Comparison of ENCODE assay signal across 17 cellular contexts in the genomic region with DNA sequence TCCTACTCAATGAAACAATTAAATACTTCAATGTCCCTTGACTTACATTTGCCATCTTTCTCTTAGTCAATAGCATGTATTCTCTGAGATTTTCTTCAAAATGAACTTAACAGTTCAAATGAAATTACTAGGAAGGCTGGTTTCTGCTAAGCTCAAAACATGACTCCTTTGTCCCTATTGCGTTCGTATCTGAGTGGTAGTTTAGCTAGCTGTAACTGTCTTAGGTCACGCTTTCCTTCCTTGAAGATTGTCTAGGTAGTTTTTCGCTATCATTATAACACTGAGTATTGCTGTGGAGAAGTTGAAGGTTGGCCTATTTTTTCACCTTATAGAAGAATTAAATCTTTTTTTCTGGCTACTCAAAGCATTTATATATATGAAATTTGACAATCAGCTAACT.
A peak's percentile ranks its signal among the peaks of the same experiment; 100 is the strongest.
DNase-seq lines count a peak whose midpoint lies in the region; ATAC-seq and TF ChIP-seq lines count a peak whose summit lies in the region.
"Had no signal": no experiment of that assay in that cellular context is flagged by ENCODE, and none has a peak within 500 bp of the region (broad histone marks: within the 10 kb centered on the region; RNA-seq: fewer than 3 reads in every experiment).

No MANE protein-coding gene starts in this region.

- no peaks in the 10 kb centered on the region for H3K79me2 ChIP-seq in ACC112 (ENCODE audit: control insufficient read depth, insufficient read depth, low read length, unreplicated experiment)

- no peaks in the 10 kb centered on the region for H3K4me1 ChIP-seq in ACC112 (ENCODE audit: control insufficient read depth, insufficient read depth, low read length, unreplicated experiment)
- H3K4me1 ChIP-seq in colonic mucosa, result no peaks in the 10 kb centered on the region

- H3K27ac ChIP-seq in ACC112 (ENCODE audit: low read depth, low read length) (no peak overlapping the region), colonic mucosa (no peak overlapping the region)
- H3K27ac ChIP-seq: SK-N-MC had no signal

- no peaks in the 10 kb centered on the region for H3K36me3 ChIP-seq in ACC112 (ENCODE audit: insufficient read depth, low read length)
- no peaks in the 10 kb centered on the region for H3K36me3 ChIP-seq in colonic mucosa
- H3K36me3 ChIP-seq: BE2C had no signal

- no peaks in the 10 kb centered on the region for H3K9me3 ChIP-seq in colonic mucosa

- no peak overlapping the region for H3K9ac ChIP-seq in colonic mucosa (ENCODE audit: low read depth in 2 of 2, low read length in 2 of 2)

- no peaks in the 10 kb centered on the region for H3K27me3 ChIP-seq in ACC112 (ENCODE audit: insufficient read depth, low read length)
- H3K27me3 ChIP-seq in colonic mucosa, result no peaks in the 10 kb centered on the region
- H3K27me3 ChIP-seq: BE2C had no signal

- no peak for ATAC-seq in GM21717 (IDR thresholded peaks at IDR 0.05; ENCODE audit: unreplicated experiment)
- ATAC-seq: PC-3 had no signal

- peak overlapping the region; percentile 78 for H2AFZ ChIP-seq in ACC112 (ENCODE audit: low read length, unreplicated experiment)

- peak overlapping the region; percentile 41 for H3K4me3 ChIP-seq in ACC112 (ENCODE audit: low read depth, low read length)
- no peak overlapping the region for H3K4me3 ChIP-seq in colonic mucosa
- H3K4me3 ChIP-seq: SK-N-MC had no signal

- no peak for TF ChIP-seq CTCF in colonic mucosa (IDR thresholded peaks at IDR 0.05)

- in situ Hi-C loops in G401 (cut with HindIII; ENCODE audit: low sequenced_read_pairs), result no loop called here

- intact Hi-C loops in colonic mucosa (cut with DNase I), result no loop called here

- peak; percentile 17 for DNase-seq in HT1080 (ENCODE audit: low read depth)
- DNase-seq in OCI-M1 (lab: John Stamatoyannopoulos, UW), result peak; percentile 62
- DNase-seq in fibroblast of peridontal ligament (ENCODE audit: extremely low read depth), result peak; percentile 6
- no peak for DNase-seq in colonic mucosa
- DNase-seq in G401 (ENCODE audit: low spot score), result no peak
- no peak for DNase-seq in NCI-H2196 (lab: John Stamatoyannopoulos, UW; ENCODE audit: unreplicated experiment)
- DNase-seq: BE2C, DMS79, NCI-H1105 treated with DMSO at 0.1 percent for 48 hours, NCI-H2029 treated with DMSO at 0.1 percent for 48 hours, NCI-H526, PC-3, RPMI8226, SHP77 had no signal

Comparison
In these comparisons a context has a peak if more than half of its experiments do, and no peak if none do; other contexts are left out.
1. DNase-seq: peak in HT1080 (single experiment), OCI-M1 (single experiment) and fibroblast of peridontal ligament (single experiment); none in colonic mucosa (single experiment), G401 (single experiment) and NCI-H2196 (single experiment).